ENCODE assay signal across 1 cellular context in genomic region chr10:72285972-72286521, GRCh38.
TF ChIP-seq lines count a peak whose summit lies in the region.

No MANE protein-coding gene starts in this region.

TF ChIP-seq in HepG2, 621 proteins besides CTCF, POLR2A, EP300 and RAD21 (continued from another document):
- TF ChIP-seq KDM5A (IDR thresholded peaks at IDR 0.05; ENCODE audit: borderline replicate concordance, low read length) (no peak), DNMT1 (CRISPR knock-in tag; IDR thresholded peaks at IDR 0.05) (no peak), ZNF788 (CRISPR knock-in tag; IDR thresholded peaks at IDR 0.05; ENCODE audit: borderline replicate concordance) (no peak), SOX5 (CRISPR knock-in tag; IDR thresholded peaks at IDR 0.05; ENCODE audit: borderline replicate concordance) (no peak), RXRB (CRISPR knock-in tag; IDR thresholded peaks at IDR 0.05; ENCODE audit: borderline replicate concordance) (no peak), SMC3 (IDR thresholded peaks at IDR 0.05; ENCODE audit: low read length) (no peak), RFX5 (IDR thresholded peaks at IDR 0.05; ENCODE audit: low read depth, low read length) (no peak), LCORL (IDR thresholded peaks at IDR 0.05) (no peak), LCORL (CRISPR knock-in tag; IDR thresholded peaks at IDR 0.05) (no peak), SAP130 (CRISPR knock-in tag; IDR thresholded peaks at IDR 0.05; ENCODE audit: low read depth) (no peak), CEBPG (CRISPR knock-in tag; IDR thresholded peaks at IDR 0.05) (0 out of 2 replicates have a peak, but pooled peaks have one; percentile 21), ZNF281 (CRISPR knock-in tag; IDR thresholded peaks at IDR 0.05; ENCODE audit: borderline replicate concordance) (peak; percentile 34; the same call in 1 of the 2 replicates), ARID2 (CRISPR knock-in tag; IDR thresholded peaks at IDR 0.05; ENCODE audit: borderline replicate concordance) (no peak), RBM39 (IDR thresholded peaks at IDR 0.05; ENCODE audit: low read depth, low read length, poor library complexity, severe bottlenecking) (no peak), ZNF687 (CRISPR knock-in tag; IDR thresholded peaks at IDR 0.05) (peak; percentile 22; the same call in 1 of the 2 replicates), MED1 (CRISPR knock-in tag; IDR thresholded peaks at IDR 0.05) (no peak), XRCC5 (optimal IDR thresholded peaks at IDR 0.05; ENCODE audit: low read length) (no peak), KLF16 (CRISPR knock-in tag; IDR thresholded peaks at IDR 0.05) (no peak), CREM (IDR thresholded peaks at IDR 0.05) (no peak), CREM (CRISPR knock-in tag; IDR thresholded peaks at IDR 0.05) (no peak), HNF4A (CRISPR knock-in tag; IDR thresholded peaks at IDR 0.05) (peak; percentile 40), ZNF142 (CRISPR knock-in tag; IDR thresholded peaks at IDR 0.05) (no peak), HDAC2 (CRISPR knock-in tag; IDR thresholded peaks at IDR 0.05) (no peak), NFIC (IDR thresholded peaks at IDR 0.05; ENCODE audit: low read length) (no peak), ZNF597 (CRISPR knock-in tag; IDR thresholded peaks at IDR 0.05) (no peak)
- TF ChIP-seq, protein P1, sequence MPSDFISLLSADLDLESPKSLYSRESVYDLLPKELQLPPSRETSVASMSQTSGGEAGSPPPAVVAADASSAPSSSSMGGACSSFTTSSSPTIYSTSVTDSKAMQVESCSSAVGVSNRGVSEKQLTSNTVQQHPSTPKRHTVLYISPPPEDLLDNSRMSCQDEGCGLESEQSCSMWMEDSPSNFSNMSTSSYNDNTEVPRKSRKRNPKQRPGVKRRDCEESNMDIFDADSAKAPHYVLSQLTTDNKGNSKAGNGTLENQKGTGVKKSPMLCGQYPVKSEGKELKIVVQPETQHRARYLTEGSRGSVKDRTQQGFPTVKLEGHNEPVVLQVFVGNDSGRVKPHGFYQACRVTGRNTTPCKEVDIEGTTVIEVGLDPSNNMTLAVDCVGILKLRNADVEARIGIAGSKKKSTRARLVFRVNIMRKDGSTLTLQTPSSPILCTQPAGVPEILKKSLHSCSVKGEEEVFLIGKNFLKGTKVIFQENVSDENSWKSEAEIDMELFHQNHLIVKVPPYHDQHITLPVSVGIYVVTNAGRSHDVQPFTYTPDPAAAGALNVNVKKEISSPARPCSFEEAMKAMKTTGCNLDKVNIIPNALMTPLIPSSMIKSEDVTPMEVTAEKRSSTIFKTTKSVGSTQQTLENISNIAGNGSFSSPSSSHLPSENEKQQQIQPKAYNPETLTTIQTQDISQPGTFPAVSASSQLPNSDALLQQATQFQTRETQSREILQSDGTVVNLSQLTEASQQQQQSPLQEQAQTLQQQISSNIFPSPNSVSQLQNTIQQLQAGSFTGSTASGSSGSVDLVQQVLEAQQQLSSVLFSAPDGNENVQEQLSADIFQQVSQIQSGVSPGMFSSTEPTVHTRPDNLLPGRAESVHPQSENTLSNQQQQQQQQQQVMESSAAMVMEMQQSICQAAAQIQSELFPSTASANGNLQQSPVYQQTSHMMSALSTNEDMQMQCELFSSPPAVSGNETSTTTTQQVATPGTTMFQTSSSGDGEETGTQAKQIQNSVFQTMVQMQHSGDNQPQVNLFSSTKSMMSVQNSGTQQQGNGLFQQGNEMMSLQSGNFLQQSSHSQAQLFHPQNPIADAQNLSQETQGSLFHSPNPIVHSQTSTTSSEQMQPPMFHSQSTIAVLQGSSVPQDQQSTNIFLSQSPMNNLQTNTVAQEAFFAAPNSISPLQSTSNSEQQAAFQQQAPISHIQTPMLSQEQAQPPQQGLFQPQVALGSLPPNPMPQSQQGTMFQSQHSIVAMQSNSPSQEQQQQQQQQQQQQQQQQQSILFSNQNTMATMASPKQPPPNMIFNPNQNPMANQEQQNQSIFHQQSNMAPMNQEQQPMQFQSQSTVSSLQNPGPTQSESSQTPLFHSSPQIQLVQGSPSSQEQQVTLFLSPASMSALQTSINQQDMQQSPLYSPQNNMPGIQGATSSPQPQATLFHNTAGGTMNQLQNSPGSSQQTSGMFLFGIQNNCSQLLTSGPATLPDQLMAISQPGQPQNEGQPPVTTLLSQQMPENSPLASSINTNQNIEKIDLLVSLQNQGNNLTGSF (CRISPR knock-in tag; IDR thresholded peaks at IDR 0.05): no peak
- TF ChIP-seq, protein P2, sequence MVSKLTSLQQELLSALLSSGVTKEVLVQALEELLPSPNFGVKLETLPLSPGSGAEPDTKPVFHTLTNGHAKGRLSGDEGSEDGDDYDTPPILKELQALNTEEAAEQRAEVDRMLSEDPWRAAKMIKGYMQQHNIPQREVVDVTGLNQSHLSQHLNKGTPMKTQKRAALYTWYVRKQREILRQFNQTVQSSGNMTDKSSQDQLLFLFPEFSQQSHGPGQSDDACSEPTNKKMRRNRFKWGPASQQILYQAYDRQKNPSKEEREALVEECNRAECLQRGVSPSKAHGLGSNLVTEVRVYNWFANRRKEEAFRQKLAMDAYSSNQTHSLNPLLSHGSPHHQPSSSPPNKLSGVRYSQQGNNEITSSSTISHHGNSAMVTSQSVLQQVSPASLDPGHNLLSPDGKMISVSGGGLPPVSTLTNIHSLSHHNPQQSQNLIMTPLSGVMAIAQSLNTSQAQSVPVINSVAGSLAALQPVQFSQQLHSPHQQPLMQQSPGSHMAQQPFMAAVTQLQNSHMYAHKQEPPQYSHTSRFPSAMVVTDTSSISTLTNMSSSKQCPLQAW (CRISPR knock-in tag; IDR thresholded peaks at IDR 0.05): peak; percentile 40; the same call in 1 of the 2 replicates
